In the genomic region with DNA sequence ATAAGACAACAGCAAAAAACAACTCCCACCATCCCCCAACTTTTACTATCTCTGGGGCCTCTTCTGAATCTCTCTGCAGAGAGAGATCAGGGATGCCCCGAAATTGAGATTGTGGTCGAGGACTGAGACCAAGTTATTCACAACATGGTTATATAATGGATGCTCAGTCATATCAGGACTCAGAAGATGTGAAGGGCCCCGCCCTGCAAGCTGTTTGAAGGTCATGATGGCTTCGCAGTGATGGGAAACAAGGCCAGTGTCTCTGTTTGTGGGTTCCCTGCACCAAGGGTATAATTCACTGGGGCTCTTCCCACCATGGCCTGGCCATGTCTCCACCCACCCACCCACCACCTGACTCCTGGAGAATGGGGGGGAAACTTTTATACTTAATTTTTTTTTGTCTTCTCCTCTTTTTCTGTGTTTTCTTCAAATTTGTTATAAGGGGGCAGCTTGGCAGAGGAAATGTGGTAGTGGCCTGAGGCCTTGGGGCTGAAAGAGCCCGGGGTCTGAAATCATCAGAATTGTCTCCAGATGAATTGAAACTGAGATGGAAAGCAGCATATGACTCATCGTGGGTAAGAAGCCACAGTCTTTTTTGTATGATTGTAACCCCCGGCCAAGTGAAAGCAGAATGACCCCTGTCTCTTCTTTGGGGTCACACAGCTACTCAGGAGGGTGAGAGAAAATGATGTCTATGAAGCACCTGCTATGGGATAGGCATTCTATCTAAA, we compare ENCODE assay signal across 9 cellular contexts. TPM values are rescaled to one million over a fixed set of nuclear protein-coding genes. Genes with fewer than 3 reads are reported as not detected.
A peak's percentile ranks its signal among the peaks of the same experiment; 100 is the strongest.
DNase-seq lines count a peak whose midpoint lies in the region; ATAC-seq and TF ChIP-seq lines count a peak whose summit lies in the region.
"Had no signal": no experiment of that assay in that cellular context is flagged by ENCODE, and none has a peak within 500 bp of the region (broad histone marks: within the 10 kb centered on the region; RNA-seq: fewer than 3 reads in every experiment).

No MANE protein-coding gene starts in this region.

- H3K36me3 ChIP-seq in uterus, result no peaks in the 10 kb centered on the region
- H3K36me3 ChIP-seq: BLaER1 treated with 17β-estradiol and CSF1 and Interleukin-3, amounts not matched to agents 10 nM and 100 nM had no signal

- H3K9me3 ChIP-seq in uterus, result no peaks in the 10 kb centered on the region
- H3K9me3 ChIP-seq: BLaER1 treated with 17β-estradiol and CSF1 and Interleukin-3, amounts not matched to agents 10 nM and 100 nM had no signal

- H3K4me1 Mint-ChIP-seq in activated naive CD8-positive, alpha-beta T cell treated with anti-CD3 and anti-CD28 coated beads, Interleukin-2, amount 50 U/mL, for 24 hours, result peaks cover 94% of the 10 kb centered on the region

- DNase-seq in AG20443 (ENCODE audit: low spot score) (peak; percentile 34), NCI-H82 treated with DMSO at 0.1 percent for 48 hours (lab: John Stamatoyannopoulos, UW; ENCODE audit: unreplicated experiment) (no peak), NCI-H1048 (lab: John Stamatoyannopoulos, UW) (no peak), DMS53 (lab: John Stamatoyannopoulos, UW) (no peak), uterus (no peak)
- DNase-seq in activated naive CD8-positive, alpha-beta T cell treated with anti-CD3 and anti-CD28 coated beads, Interleukin-2, amount 50 U/mL, for 24 hours, result peak; percentile 73

- H3K27ac ChIP-seq in uterus, result no peak overlapping the region
- H3K27ac ChIP-seq: BLaER1 treated with 17β-estradiol and CSF1 and Interleukin-3, amounts not matched to agents 10 nM and 100 nM had no signal

- intact Hi-C loops in uterus (cut with DNase I; ENCODE audit: low total_unique reads), result no loop called here

- H3K9me3 Mint-ChIP-seq in activated naive CD8-positive, alpha-beta T cell treated with anti-CD3 and anti-CD28 coated beads, Interleukin-2, amount 50 U/mL, for 24 hours, result peaks cover 5% of the 10 kb centered on the region

- peaks cover 8% of the 10 kb centered on the region for H3K36me3 Mint-ChIP-seq in activated naive CD8-positive, alpha-beta T cell treated with anti-CD3 and anti-CD28 coated beads, Interleukin-2, amount 50 U/mL, for 24 hours (ENCODE audit: low read depth)

- no peak for TF ChIP-seq POLR2A in uterus (IDR thresholded peaks at IDR 0.05)

- H3K27me3 Mint-ChIP-seq in activated naive CD8-positive, alpha-beta T cell treated with anti-CD3 and anti-CD28 coated beads, Interleukin-2, amount 50 U/mL, for 24 hours, result no peaks in the 10 kb centered on the region

- H3K27me3 ChIP-seq in uterus, result no peaks in the 10 kb centered on the region
- H3K27me3 ChIP-seq: BLaER1 treated with 17β-estradiol and CSF1 and Interleukin-3, amounts not matched to agents 10 nM and 100 nM had no signal

- H3K4me3 Mint-ChIP-seq in activated naive CD8-positive, alpha-beta T cell treated with anti-CD3 and anti-CD28 coated beads, Interleukin-2, amount 50 U/mL, for 24 hours, result peak overlapping the region; percentile 67

- peak; percentile 67 for ATAC-seq in GM19467 (IDR thresholded peaks at IDR 0.05; ENCODE audit: unreplicated experiment)
- peak; percentile 60 for ATAC-seq in HG03469 (IDR thresholded peaks at IDR 0.05; ENCODE audit: unreplicated experiment)
- ATAC-seq in activated naive CD8-positive, alpha-beta T cell treated with anti-CD3 and anti-CD28 coated beads, Interleukin-2, amount 50 U/mL, for 24 hours, result peak; percentile 64

- peak overlapping the region; percentile 99 for H3K27ac Mint-ChIP-seq in activated naive CD8-positive, alpha-beta T cell treated with anti-CD3 and anti-CD28 coated beads, Interleukin-2, amount 50 U/mL, for 24 hours

- H3K4me3 ChIP-seq in uterus, result no peak overlapping the region
- H3K4me3 ChIP-seq: BLaER1 treated with 17β-estradiol and CSF1 and Interleukin-3, amounts not matched to agents 10 nM and 100 nM had no signal

- H3K4me1 ChIP-seq in uterus, result no peaks in the 10 kb centered on the region

- TF ChIP-seq CTCF in uterus (IDR thresholded peaks at IDR 0.05), result no peak

RNA-seq across cellular contexts. Expression of gene TEX48, which starts 15.0 kb away (rescaled TPM):
- total RNA-seq in uterus, result not detected

RNA-seq across cellular contexts. Expression of gene TEX53, which starts 39.4 kb away (rescaled TPM):
- not detected for total RNA-seq in uterus

Comparison
In these comparisons a context has a peak if more than half of its experiments do, and no peak if none do; other contexts are left out.
1. DNase-seq: peak in AG20443 (single experiment) and activated naive CD8-positive, alpha-beta T cell treated with anti-CD3 and anti-CD28 coated beads, Interleukin-2, amount 50 U/mL, for 24 hours (single experiment); none in NCI-H82 treated with DMSO at 0.1 percent for 48 hours (single experiment), NCI-H1048 (single experiment), DMS53 (single experiment) and uterus (0 of 2).
2. Peak in every context shown above with its lines, with median percentiles within 50 percentile points of each other: ATAC-seq.